ENCODE assay signal across 14 cellular contexts in the genomic region with DNA sequence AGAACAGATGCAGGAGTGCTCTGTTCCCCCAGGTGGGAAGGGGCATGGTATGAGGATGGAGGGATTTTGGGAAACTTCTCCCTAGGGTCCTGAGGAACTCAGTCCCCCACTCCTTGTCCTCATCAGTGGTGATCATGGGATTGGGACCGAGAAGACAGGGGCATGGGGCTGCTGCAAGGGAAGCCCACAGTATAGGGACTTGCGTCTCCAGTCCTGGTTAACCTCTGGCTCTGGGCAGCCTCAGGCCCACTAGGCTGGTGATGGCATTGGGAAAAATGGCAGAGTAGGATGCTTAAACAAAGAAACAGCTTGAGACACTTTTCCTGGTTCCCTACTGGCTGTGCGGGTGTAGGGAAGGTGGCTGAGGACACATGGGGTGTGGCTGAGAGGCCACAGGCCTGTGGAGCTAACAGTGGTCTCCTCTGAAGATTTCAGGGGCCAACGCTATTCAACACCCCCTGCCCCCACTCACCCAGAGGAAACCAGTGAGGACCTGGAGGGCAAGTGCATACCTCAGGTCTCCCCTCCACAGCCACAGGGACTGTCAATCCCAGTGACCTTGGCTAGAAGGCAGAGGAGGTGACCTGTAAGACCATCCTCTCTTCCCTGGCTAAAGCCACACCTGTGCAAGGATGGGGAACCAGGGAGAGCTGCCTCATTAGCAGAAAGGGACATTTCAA.
DNase-seq lines count a peak whose midpoint lies in the region; ATAC-seq and TF ChIP-seq lines count a peak whose summit lies in the region.
"Had no signal": no experiment of that assay in that cellular context is flagged by ENCODE, and none has a peak within 500 bp of the region (broad histone marks: within the 10 kb centered on the region; RNA-seq: fewer than 3 reads in every experiment).

No MANE protein-coding gene starts in this region.

- H3K36me3 ChIP-seq in endodermal cell (ENCODE audit: control insufficient read depth, insufficient read depth, low read length): no peaks in the 10 kb centered on the region
- H3K36me3 ChIP-seq in neuronal stem cell (replicated peaks in 1 of 2; ENCODE audit: control insufficient read depth in 2 of 2, insufficient read depth in 2 of 2, low read length in 2 of 2): no peaks in the 10 kb centered on the region
- no peaks in the 10 kb centered on the region for H3K36me3 ChIP-seq in thyroid gland
- H3K36me3 ChIP-seq in ovary: no peaks in the 10 kb centered on the region
- H3K36me3 ChIP-seq: BE2C had no signal

- peak overlapping the region; percentile 38 for H3K23ac ChIP-seq in neuronal stem cell (ENCODE audit: low read depth, low read length, poor library complexity)

- H3K9me3 Mint-ChIP-seq in endodermal cell: no peaks in the 10 kb centered on the region
- no peaks in the 10 kb centered on the region for H3K9me3 Mint-ChIP-seq in endothelial cell (ENCODE audit: unreplicated experiment)
- H3K9me3 Mint-ChIP-seq: CD4-positive, alpha-beta memory T cell; GM23338 had no signal

- ATAC-seq in esophagus mucosa: no peak
- ATAC-seq: GM23338 had no signal

- H2BK5ac ChIP-seq in neuronal stem cell (ENCODE audit: low read length): no peak overlapping the region

- H3K18ac ChIP-seq in neuronal stem cell (ENCODE audit: low read length): no peak overlapping the region

- TF ChIP-seq POLR2A in thyroid gland (IDR thresholded peaks at IDR 0.05): no peak
- no peak for TF ChIP-seq POLR2A in ovary (IDR thresholded peaks at IDR 0.05)

- H3K4me2 ChIP-seq in neuronal stem cell (ENCODE audit: insufficient read depth, low read length, poor library complexity, severe bottlenecking): no peak overlapping the region
- H3K4me2 ChIP-seq: GM23338 had no signal

- no peak overlapping the region for H2BK12ac ChIP-seq in neuronal stem cell (ENCODE audit: low read length)

- intact Hi-C loops in thyroid gland (cut with DNase I) (no loop called here), ovary (cut with DNase I) (no loop called here)

- H3K9me3 ChIP-seq in endodermal cell (ENCODE audit: control insufficient read depth, low read length) (no peaks in the 10 kb centered on the region), neuronal stem cell (replicated peaks in 1 of 2; ENCODE audit: control insufficient read depth in 2 of 2, insufficient read depth in 1 of 2, low read depth in 1 of 2, low read length in 2 of 2) (no peaks in the 10 kb centered on the region), thyroid gland (no peaks in the 10 kb centered on the region), ovary (no peaks in the 10 kb centered on the region)
- H3K9me3 ChIP-seq: BE2C had no signal

- WGBS in endodermal cell (ENCODE audit: insufficient coverage in 1 of 2, insufficient read length in 1 of 2), 2 experiments: 80 to 94% methylated on average over 3 to 4 of the region's 4 CpGs
- no CpG with 5 or more reads among the region's 4 CpGs for WGBS in neuronal stem cell (ENCODE audit: extremely low coverage in 2 of 2, insufficient read length in 2 of 2, insufficient replicate concordance in 1 of 2), 2 donors
- 81 to 88% methylated on average over 4 of the region's 4 CpGs for WGBS in thyroid gland, 2 donors
- WGBS in ovary, 3 donors: 75 to 93% (median 91%) methylated on average over 4 of the region's 4 CpGs

- DNase-seq in endodermal cell (no peak), neuronal stem cell (ENCODE audit: low spot score) (no peak), thyroid gland (no peak), ovary (no peak), endothelial cell (ENCODE audit: low spot score) (no peak)
- DNase-seq: ACHN; CD4-positive, alpha-beta memory T cell; GF-D8; H9 had no signal

- H2AK5ac ChIP-seq in neuronal stem cell (ENCODE audit: low read depth, low read length): no peak overlapping the region

- H3K4me3 Mint-ChIP-seq in endodermal cell (no peak overlapping the region), endothelial cell (ENCODE audit: unreplicated experiment) (no peak overlapping the region)
- H3K4me3 Mint-ChIP-seq: CD14-positive monocyte; CD4-positive, alpha-beta memory T cell; GM23338; H9 had no signal

- TF ChIP-seq CTCF in VCaP (conservative IDR thresholded peaks at IDR 0.05) (no peak), endodermal cell (conservative IDR thresholded peaks at IDR 0.05) (no peak), thyroid gland (IDR thresholded peaks at IDR 0.05) (no peak), ovary (IDR thresholded peaks at IDR 0.05) (no peak), endothelial cell (IDR thresholded peaks at IDR 0.05; ENCODE audit: unreplicated experiment) (no peak)

- H3K4me1 ChIP-seq in endodermal cell (ENCODE audit: control insufficient read depth, insufficient read depth, low read length) (peaks cover 4% of the 10 kb centered on the region), neuronal stem cell (ENCODE audit: control insufficient read depth in 2 of 2, insufficient read depth in 1 of 2, low read depth in 1 of 2, low read length in 2 of 2) (peaks cover 0 to 1% of the 10 kb centered on the region in 2 donors), thyroid gland (peaks cover 13 to 18% of the 10 kb centered on the region in 2 donors), ovary (ENCODE audit: insufficient read depth) (no peaks in the 10 kb centered on the region)
- H3K4me1 ChIP-seq: BE2C had no signal

- H3K14ac ChIP-seq in neuronal stem cell (ENCODE audit: low read length): no peak overlapping the region

- no peaks in the 10 kb centered on the region for H3K79me1 ChIP-seq in neuronal stem cell (ENCODE audit: low read depth, low read length)

- H3K27me3 Mint-ChIP-seq in endodermal cell (ENCODE audit: insufficient read depth) (no peaks in the 10 kb centered on the region), endothelial cell (ENCODE audit: unreplicated experiment) (peaks cover 4% of the 10 kb centered on the region)

- H2AFZ ChIP-seq in neuronal stem cell (ENCODE audit: low read length): no peak overlapping the region
- H2AFZ ChIP-seq: GM23338 had no signal

- H3K4ac ChIP-seq in neuronal stem cell (ENCODE audit: low read length): no peak overlapping the region

- H3K9ac ChIP-seq in endodermal cell (ENCODE audit: extremely low read depth, low read length, poor library complexity, severe bottlenecking) (no peak overlapping the region), neuronal stem cell (ENCODE audit: low read depth, low read length, poor library complexity) (no peak overlapping the region)

- peak overlapping the region; percentile 54 for H3K27ac ChIP-seq in VCaP
- no peak overlapping the region for H3K27ac ChIP-seq in endodermal cell (ENCODE audit: low read depth, low read length)
- no peak overlapping the region for H3K27ac ChIP-seq in neuronal stem cell (replicated peaks; ENCODE audit: low read length)
- H3K27ac ChIP-seq in thyroid gland: peak overlapping the region in 2 of 3 donors; percentile 2 to 53
- H3K27ac ChIP-seq in ovary: no peak overlapping the region

- H3K27ac Mint-ChIP-seq in endodermal cell (peak overlapping the region; percentile 39), endothelial cell (ENCODE audit: unreplicated experiment) (no peak overlapping the region)
- H3K27ac Mint-ChIP-seq: CD14-positive monocyte, GM23338, H9 had no signal

- peak overlapping the region; percentile 10 for H4K91ac ChIP-seq in neuronal stem cell (ENCODE audit: low read depth, low read length, poor library complexity)

- H2BK15ac ChIP-seq in neuronal stem cell (ENCODE audit: low read length): no peak overlapping the region

- no peak overlapping the region for H4K8ac ChIP-seq in neuronal stem cell (ENCODE audit: low read depth, low read length)

- no peaks in the 10 kb centered on the region for H3K27me3 ChIP-seq in endodermal cell (ENCODE audit: control insufficient read depth, insufficient read depth, low read length, poor library complexity, severe bottlenecking)
- no peaks in the 10 kb centered on the region for H3K27me3 ChIP-seq in neuronal stem cell (ENCODE audit: control insufficient read depth in 3 of 3, insufficient read depth in 3 of 3, low read depth in 1 of 3, low read length in 3 of 3)
- no peaks in the 10 kb centered on the region for H3K27me3 ChIP-seq in thyroid gland
- no peaks in the 10 kb centered on the region for H3K27me3 ChIP-seq in ovary
- H3K27me3 ChIP-seq: BE2C had no signal

- H3K36me3 Mint-ChIP-seq in endodermal cell (ENCODE audit: low read depth) (no peaks in the 10 kb centered on the region), endothelial cell (ENCODE audit: low read depth, unreplicated experiment) (no peaks in the 10 kb centered on the region)
- H3K36me3 Mint-ChIP-seq: CD14-positive monocyte; CD4-positive, alpha-beta memory T cell had no signal

- H3K4me3 ChIP-seq in endodermal cell (ENCODE audit: low read length) (no peak overlapping the region), neuronal stem cell (ENCODE audit: low read length in 2 of 2) (peak overlapping the region in 1 of 2 donors; percentile 31), thyroid gland (replicated peaks in 1 of 3) (no peak overlapping the region), ovary (no peak overlapping the region)
- H3K4me3 ChIP-seq: GM23338 had no signal

- no peak overlapping the region for H2BK120ac ChIP-seq in neuronal stem cell (ENCODE audit: low read depth, low read length)

- H3K4me1 Mint-ChIP-seq in endodermal cell: peaks cover 45% of the 10 kb centered on the region
- H3K4me1 Mint-ChIP-seq in endothelial cell (ENCODE audit: unreplicated experiment): no peaks in the 10 kb centered on the region
- H3K4me1 Mint-ChIP-seq: CD14-positive monocyte; CD4-positive, alpha-beta memory T cell had no signal

- no peak for TF ChIP-seq EP300 in ovary (IDR thresholded peaks at IDR 0.05)

Comparison
In these comparisons a context has a peak if more than half of its experiments do, and no peak if none do; other contexts are left out.
1. H3K27ac ChIP-seq: peak in VCaP (single experiment) and thyroid gland (2 of 3); none in endodermal cell (single experiment), neuronal stem cell (single experiment) and ovary (0 of 2).